8 cellular contexts compared by ENCODE assay signal in the genomic region with DNA sequence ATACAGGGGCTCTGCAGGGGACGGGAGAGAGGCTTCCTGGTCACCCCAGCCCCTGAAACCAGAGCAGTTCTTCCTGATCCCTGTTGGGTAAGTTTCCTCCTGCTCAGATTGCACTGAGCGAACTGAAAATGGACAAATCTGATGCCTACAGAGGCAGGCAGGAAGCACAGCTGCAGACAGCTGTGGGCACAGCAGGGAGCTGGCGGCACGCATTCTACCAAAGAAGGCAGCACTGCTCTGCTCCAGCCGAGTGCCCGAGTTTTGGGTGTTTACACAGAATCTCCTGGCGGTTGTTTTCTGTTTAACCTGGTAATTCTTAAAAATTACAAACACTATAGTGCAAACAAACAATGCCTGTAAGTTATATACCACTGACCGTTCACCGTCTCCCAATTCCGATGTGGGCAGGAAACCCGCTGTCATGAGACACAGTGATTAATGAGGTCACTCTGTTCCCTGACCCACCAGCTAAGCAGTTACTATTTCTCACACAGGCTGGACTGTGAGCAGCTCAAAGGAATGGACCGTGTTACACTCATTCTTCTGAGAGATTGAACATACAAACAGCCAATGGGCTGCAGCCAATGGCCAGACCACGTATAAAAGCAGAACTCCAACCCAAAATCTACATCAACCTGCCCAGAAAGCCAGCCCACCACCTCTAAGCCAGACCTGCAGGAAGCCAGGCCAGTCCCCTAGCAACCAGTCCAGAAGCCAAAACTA. TPM values are rescaled to one million over a fixed set of nuclear protein-coding genes. Genes with fewer than 3 reads are reported as not detected.
A peak's percentile ranks its signal among the peaks of the same experiment; 100 is the strongest.
DNase-seq lines count a peak whose midpoint lies in the region; ATAC-seq and TF ChIP-seq lines count a peak whose summit lies in the region.

No MANE protein-coding gene starts in this region.

- 35% methylated on average over 13 of the region's 13 CpGs for WGBS in prostate gland

- peak overlapping the region; percentile 42 for H3K27ac Mint-ChIP-seq in activated T-cell treated with anti-CD3 and anti-CD28 coated beads, Interleukin-2, amount 50 U/mL, for 24 hours
- peak overlapping the region; percentile 8 for H3K27ac Mint-ChIP-seq in glutamatergic neuron (ENCODE audit: unreplicated experiment)

- peaks cover 95% of the 10 kb centered on the region for H3K4me1 Mint-ChIP-seq in activated T-cell treated with anti-CD3 and anti-CD28 coated beads, Interleukin-2, amount 50 U/mL, for 24 hours (ENCODE audit: low read depth)
- peaks cover 14% of the 10 kb centered on the region for H3K4me1 Mint-ChIP-seq in glutamatergic neuron (ENCODE audit: low read depth, unreplicated experiment)

- no peaks in the 10 kb centered on the region for H3K9me3 ChIP-seq in prostate gland

- H3K4me1 ChIP-seq in prostate gland (replicated peaks) = peaks cover 4% of the 10 kb centered on the region

- TF ChIP-seq CTCF in glutamatergic neuron (IDR thresholded peaks at IDR 0.05; ENCODE audit: partially characterized antibody, unreplicated experiment) (no peak), prostate gland (IDR thresholded peaks at IDR 0.05) (no peak)

- no peaks in the 10 kb centered on the region for H3K27me3 ChIP-seq in prostate gland (replicated peaks; ENCODE audit: insufficient read depth)

- H3K4me3 Mint-ChIP-seq in activated T-cell treated with anti-CD3 and anti-CD28 coated beads, Interleukin-2, amount 50 U/mL, for 24 hours = peak overlapping the region; percentile 48
- H3K4me3 Mint-ChIP-seq in glutamatergic neuron (ENCODE audit: unreplicated experiment) = no peak overlapping the region

- no peaks in the 10 kb centered on the region for H3K36me3 ChIP-seq in prostate gland

- TF ChIP-seq POLR2A in prostate gland (IDR thresholded peaks at IDR 0.05) = no peak

- H3K36me3 Mint-ChIP-seq in activated T-cell treated with anti-CD3 and anti-CD28 coated beads, Interleukin-2, amount 50 U/mL, for 24 hours (ENCODE audit: low read depth) = peaks cover 73% of the 10 kb centered on the region
- H3K36me3 Mint-ChIP-seq in glutamatergic neuron (ENCODE audit: unreplicated experiment) = no peaks in the 10 kb centered on the region

- no peak overlapping the region for H3K4me3 ChIP-seq in prostate gland

- ATAC-seq in HG02610 (IDR thresholded peaks at IDR 0.05; ENCODE audit: unreplicated experiment) (no peak), HG03025 (IDR thresholded peaks at IDR 0.05; ENCODE audit: low FRiP score, unreplicated experiment) (no peak)

- peak; percentile 88 for DNase-seq in COLO829 (ENCODE audit: low spot score)
- DNase-seq in activated T-cell treated with anti-CD3 and anti-CD28 coated beads, Interleukin-2, amount 50 U/mL, for 24 hours = peak; percentile 41
- no peak for DNase-seq in glutamatergic neuron
- no peak for DNase-seq in prostate gland (ENCODE audit: low spot score)
- no peak for DNase-seq in effector CD4-positive, alpha-beta T cell

- TF ChIP-seq EP300 in Ishikawa (IDR thresholded peaks at IDR 0.05; ENCODE audit: borderline replicate concordance) = peak; percentile 72

- no peaks in the 10 kb centered on the region for H3K27me3 Mint-ChIP-seq in activated T-cell treated with anti-CD3 and anti-CD28 coated beads, Interleukin-2, amount 50 U/mL, for 24 hours
- peaks cover 3% of the 10 kb centered on the region for H3K27me3 Mint-ChIP-seq in glutamatergic neuron (ENCODE audit: unreplicated experiment)

- H3K9me3 Mint-ChIP-seq in activated T-cell treated with anti-CD3 and anti-CD28 coated beads, Interleukin-2, amount 50 U/mL, for 24 hours = no peaks in the 10 kb centered on the region
- H3K9me3 Mint-ChIP-seq in glutamatergic neuron (ENCODE audit: unreplicated experiment) = peaks cover 6% of the 10 kb centered on the region

- intact Hi-C loops in prostate gland (cut with DNase I) = loop anchor here (5.0 kb wide), 2 partner anchors 74 to 89 kb away; no protein-coding TSS in a partner anchor

- H3K27ac ChIP-seq in prostate gland = peak overlapping the region; percentile 55 to 62

- no peak for TF ChIP-seq RAD21 in Ishikawa (IDR thresholded peaks at IDR 0.05; ENCODE audit: low read depth)

TF ChIP-seq in Ishikawa, 13 proteins besides CTCF, POLR2A, EP300 and RAD21:
- TF ChIP-seq, protein P1, sequence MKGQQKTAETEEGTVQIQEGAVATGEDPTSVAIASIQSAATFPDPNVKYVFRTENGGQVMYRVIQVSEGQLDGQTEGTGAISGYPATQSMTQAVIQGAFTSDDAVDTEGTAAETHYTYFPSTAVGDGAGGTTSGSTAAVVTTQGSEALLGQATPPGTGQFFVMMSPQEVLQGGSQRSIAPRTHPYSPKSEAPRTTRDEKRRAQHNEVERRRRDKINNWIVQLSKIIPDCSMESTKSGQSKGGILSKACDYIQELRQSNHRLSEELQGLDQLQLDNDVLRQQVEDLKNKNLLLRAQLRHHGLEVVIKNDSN (IDR thresholded peaks at IDR 0.05) = peak; percentile 17; the same call in 1 of the 2 replicates
- peak; percentile 48 for TF ChIP-seq CEBPB (IDR thresholded peaks at IDR 0.05)
- peak; percentile 63 for TF ChIP-seq NFIC (IDR thresholded peaks at IDR 0.05)
- TF ChIP-seq EGR1 (IDR thresholded peaks at IDR 0.05) = no peak
- TF ChIP-seq, protein P2, sequence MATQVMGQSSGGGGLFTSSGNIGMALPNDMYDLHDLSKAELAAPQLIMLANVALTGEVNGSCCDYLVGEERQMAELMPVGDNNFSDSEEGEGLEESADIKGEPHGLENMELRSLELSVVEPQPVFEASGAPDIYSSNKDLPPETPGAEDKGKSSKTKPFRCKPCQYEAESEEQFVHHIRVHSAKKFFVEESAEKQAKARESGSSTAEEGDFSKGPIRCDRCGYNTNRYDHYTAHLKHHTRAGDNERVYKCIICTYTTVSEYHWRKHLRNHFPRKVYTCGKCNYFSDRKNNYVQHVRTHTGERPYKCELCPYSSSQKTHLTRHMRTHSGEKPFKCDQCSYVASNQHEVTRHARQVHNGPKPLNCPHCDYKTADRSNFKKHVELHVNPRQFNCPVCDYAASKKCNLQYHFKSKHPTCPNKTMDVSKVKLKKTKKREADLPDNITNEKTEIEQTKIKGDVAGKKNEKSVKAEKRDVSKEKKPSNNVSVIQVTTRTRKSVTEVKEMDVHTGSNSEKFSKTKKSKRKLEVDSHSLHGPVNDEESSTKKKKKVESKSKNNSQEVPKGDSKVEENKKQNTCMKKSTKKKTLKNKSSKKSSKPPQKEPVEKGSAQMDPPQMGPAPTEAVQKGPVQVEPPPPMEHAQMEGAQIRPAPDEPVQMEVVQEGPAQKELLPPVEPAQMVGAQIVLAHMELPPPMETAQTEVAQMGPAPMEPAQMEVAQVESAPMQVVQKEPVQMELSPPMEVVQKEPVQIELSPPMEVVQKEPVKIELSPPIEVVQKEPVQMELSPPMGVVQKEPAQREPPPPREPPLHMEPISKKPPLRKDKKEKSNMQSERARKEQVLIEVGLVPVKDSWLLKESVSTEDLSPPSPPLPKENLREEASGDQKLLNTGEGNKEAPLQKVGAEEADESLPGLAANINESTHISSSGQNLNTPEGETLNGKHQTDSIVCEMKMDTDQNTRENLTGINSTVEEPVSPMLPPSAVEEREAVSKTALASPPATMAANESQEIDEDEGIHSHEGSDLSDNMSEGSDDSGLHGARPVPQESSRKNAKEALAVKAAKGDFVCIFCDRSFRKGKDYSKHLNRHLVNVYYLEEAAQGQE (IDR thresholded peaks at IDR 0.05; ENCODE audit: low read depth) = no peak
- no peak; the same call in 1 of the 2 replicates for TF ChIP-seq FOXM1 (IDR thresholded peaks at IDR 0.05; ENCODE audit: borderline replicate concordance, low read depth)
- TF ChIP-seq CREB1 (IDR thresholded peaks at IDR 0.05; ENCODE audit: low read depth) = no peak
- peak; percentile 66 for TF ChIP-seq TEAD4 (IDR thresholded peaks at IDR 0.05)
- TF ChIP-seq, protein P3, sequence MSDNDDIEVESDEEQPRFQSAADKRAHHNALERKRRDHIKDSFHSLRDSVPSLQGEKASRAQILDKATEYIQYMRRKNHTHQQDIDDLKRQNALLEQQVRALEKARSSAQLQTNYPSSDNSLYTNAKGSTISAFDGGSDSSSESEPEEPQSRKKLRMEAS (IDR thresholded peaks at IDR 0.05) = peak; percentile 71
- no peak for TF ChIP-seq TAF1 (IDR thresholded peaks at IDR 0.05; ENCODE audit: low read depth)
- peak; percentile 90 for TF ChIP-seq TCF12 (IDR thresholded peaks at IDR 0.05; ENCODE audit: low read depth)
- no peak for TF ChIP-seq ZBTB7A (IDR thresholded peaks at IDR 0.05; ENCODE audit: low read depth)
- TF ChIP-seq YY1 (IDR thresholded peaks at IDR 0.05; ENCODE audit: low read depth) = no peak
TF ChIP-seq in Ishikawa: peak in this region for 6.

RNA-seq across cellular contexts. Expression of a gene that starts 25.5 kb away (rescaled TPM):
- total RNA-seq in glutamatergic neuron (ENCODE audit: unreplicated experiment) (32.7 TPM), prostate gland (10 to 100 TPM; 55.4 to 71.7 TPM)

RNA-seq across cellular contexts. Expression of a gene that starts 39.7 kb away (rescaled TPM):
- total RNA-seq in glutamatergic neuron (ENCODE audit: unreplicated experiment) (9.6 TPM), prostate gland (10 to 100 TPM in 1 of 2 donors, 1 to 10 TPM in 1; 5.6 to 15.3 TPM)

Comparison
In these comparisons a context has a peak if more than half of its experiments do, and no peak if none do; other contexts are left out.
1. DNase-seq: peak in COLO829 (single experiment) and activated T-cell treated with anti-CD3 and anti-CD28 coated beads, Interleukin-2, amount 50 U/mL, for 24 hours (single experiment); none in glutamatergic neuron (single experiment), prostate gland (single experiment) and effector CD4-positive, alpha-beta T cell (single experiment).